In the genomic region with DNA sequence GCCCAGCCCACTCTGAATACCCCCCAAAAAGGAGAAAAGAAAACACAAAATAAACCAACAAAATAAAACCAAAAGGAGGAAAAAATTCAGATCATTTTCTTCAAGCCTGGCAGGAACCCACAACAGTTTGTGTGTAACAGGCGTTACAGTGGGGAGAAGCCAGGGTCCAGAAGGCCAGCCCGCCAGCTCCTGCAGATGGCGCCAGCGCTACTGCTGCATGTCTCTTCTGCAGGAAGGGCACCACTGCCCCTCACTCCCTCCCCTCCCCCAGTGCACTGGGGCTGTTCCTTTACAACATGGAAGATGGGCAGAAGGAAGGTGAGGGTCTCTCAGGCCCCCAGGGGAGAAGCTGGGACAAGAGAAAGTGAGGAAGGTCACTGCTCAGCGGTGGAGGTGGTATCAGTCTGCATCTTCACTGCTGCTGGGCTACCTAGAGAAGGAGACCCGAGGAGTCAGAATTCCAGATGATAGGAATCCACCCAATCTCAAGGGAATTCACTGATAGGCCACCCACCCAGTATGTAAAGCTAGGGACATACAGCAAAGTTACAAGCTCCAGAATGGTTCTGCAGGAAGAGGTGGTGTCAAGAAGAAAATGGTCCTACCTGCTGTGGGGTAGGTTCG, we compare ENCODE assay signal across 8 cellular contexts. TPM values are rescaled to one million over a fixed set of nuclear protein-coding genes. Genes with fewer than 3 reads are reported as not detected.
DNase-seq lines count a peak whose midpoint lies in the region; ATAC-seq and TF ChIP-seq lines count a peak whose summit lies in the region.

No MANE protein-coding gene starts in this region.

- peak overlapping the region; percentile 64 for H3K27ac Mint-ChIP-seq in central memory CD8-positive, alpha-beta T cell (ENCODE audit: low read depth)
- H3K27ac Mint-ChIP-seq in naive thymus-derived CD8-positive, alpha-beta T cell, result peak overlapping the region in 9 of 10 donors; percentile 60 to 99 (median 82)

- no peaks in the 10 kb centered on the region for H3K27me3 ChIP-seq in SJSA1 (replicated peaks)
- no peaks in the 10 kb centered on the region for H3K27me3 ChIP-seq in gastroesophageal sphincter

- peak in 1 of 4 experiments; percentile 41 for TF ChIP-seq CTCF in gastroesophageal sphincter (IDR thresholded peaks at IDR 0.05)

- WGBS in gastroesophageal sphincter (ENCODE audit: low coverage in 1 of 2), 2 donors, result 68 to 80% methylated on average over 1 to 2 of the region's 7 CpGs

- DNase-seq in DMS53 (lab: John Stamatoyannopoulos, UW) (peak; percentile 88), HUDEP-2 (lab: John Stamatoyannopoulos, UW; ENCODE audit: unreplicated experiment in 76 of 76) (peak in 43 of 76 experiments; percentile 3 to 60 (median 24)), SJSA1 (ENCODE audit: low read depth in 1 of 2, low spot score in 2 of 2) (peak; percentile 39 to 72)
- DNase-seq in central memory CD8-positive, alpha-beta T cell (ENCODE audit: low spot score in 2 of 2), result no peak
- peak in 3 of 10 donors; percentile 13 to 26 (median 20) for DNase-seq in naive thymus-derived CD8-positive, alpha-beta T cell

- peaks cover 37% of the 10 kb centered on the region for H3K4me1 Mint-ChIP-seq in central memory CD8-positive, alpha-beta T cell
- peaks cover 24 to 45% (median 37%) of the 10 kb centered on the region in 4 donors for H3K4me1 Mint-ChIP-seq in naive thymus-derived CD8-positive, alpha-beta T cell

- H3K27ac ChIP-seq in SJSA1 (no peak overlapping the region), gastroesophageal sphincter (no peak overlapping the region)

- H3K36me3 ChIP-seq in SJSA1, result peaks cover 95% of the 10 kb centered on the region
- H3K36me3 ChIP-seq in gastroesophageal sphincter, result peaks cover 0 to 76% of the 10 kb centered on the region in 2 donors

- POLR2A ChIA-PET in naive thymus-derived CD8-positive, alpha-beta T cell (lab: Charles Lee), result interaction anchor here (0.5 to 1.3 kb wide), 5 partner anchors 13 to 41 kb away, joined by 3 to 4 read pairs (median 3); no protein-coding TSS in a partner anchor

- H3K36me3 Mint-ChIP-seq in central memory CD8-positive, alpha-beta T cell (ENCODE audit: insufficient read depth), result peaks cover 68% of the 10 kb centered on the region
- H3K36me3 Mint-ChIP-seq in naive thymus-derived CD8-positive, alpha-beta T cell, result peaks cover 0 to 79% (median 20%) of the 10 kb centered on the region in 3 donors

- H3K4me1 ChIP-seq in SJSA1 (replicated peaks) (peaks cover 16% of the 10 kb centered on the region), gastroesophageal sphincter (peaks cover 0 to 29% (median 0%) of the 10 kb centered on the region in 3 donors)

- H3K9me3 ChIP-seq in SJSA1 (replicated peaks) (no peaks in the 10 kb centered on the region), gastroesophageal sphincter (no peaks in the 10 kb centered on the region)

- no peak for ATAC-seq in central memory CD8-positive, alpha-beta T cell (replicated peaks; ENCODE audit: extremely low read depth, poor library complexity, severe bottlenecking)
- ATAC-seq in naive thymus-derived CD8-positive, alpha-beta T cell, result no peak
- ATAC-seq in HG03135 (IDR thresholded peaks at IDR 0.05; ENCODE audit: unreplicated experiment), result no peak
- ATAC-seq in HG02852 (IDR thresholded peaks at IDR 0.05; ENCODE audit: unreplicated experiment), result no peak
- ATAC-seq in gastroesophageal sphincter, result no peak

- no peak for TF ChIP-seq EP300 in gastroesophageal sphincter (IDR thresholded peaks at IDR 0.05)

- H3K4me3 Mint-ChIP-seq in central memory CD8-positive, alpha-beta T cell, result peak overlapping the region; percentile 99
- peak overlapping the region in 4 of 10 donors; percentile 40 to 100 (median 83) for H3K4me3 Mint-ChIP-seq in naive thymus-derived CD8-positive, alpha-beta T cell

- no peaks in the 10 kb centered on the region for H3K27me3 Mint-ChIP-seq in central memory CD8-positive, alpha-beta T cell
- H3K27me3 Mint-ChIP-seq in naive thymus-derived CD8-positive, alpha-beta T cell, result no peaks in the 10 kb centered on the region

- H3K4me3 ChIP-seq in SJSA1 (no peak overlapping the region), gastroesophageal sphincter (no peak overlapping the region)

- H3K9me3 Mint-ChIP-seq in central memory CD8-positive, alpha-beta T cell, result no peaks in the 10 kb centered on the region
- H3K9me3 Mint-ChIP-seq in naive thymus-derived CD8-positive, alpha-beta T cell, result no peaks in the 10 kb centered on the region

- no peak for TF ChIP-seq POLR2A in gastroesophageal sphincter (IDR thresholded peaks at IDR 0.05)

RNA-seq across cellular contexts. Expression of gene NOP2, which starts 2.3 kb away (rescaled TPM):
- total RNA-seq in SJSA1 (2014; rRNA removed; shearing (Covaris generic)), result 48.3 and 76.6 TPM in 2 replicates
- total RNA-seq in naive thymus-derived CD8-positive, alpha-beta T cell, result 100 to 1,000 TPM in 1 of 2 experiments, 10 to 100 TPM in 1; 99.2 to 104 TPM
- 10 to 100 TPM; 23.6 to 41.7 (median 24.7) TPM for polyA plus RNA-seq in naive thymus-derived CD8-positive, alpha-beta T cell
- 10 to 100 TPM; 22.5 to 49.8 (median 26.8) TPM for total RNA-seq in gastroesophageal sphincter

RNA-seq across cellular contexts. Expression of gene IFFO1, which starts 14.5 kb away (rescaled TPM):
- 12.1 and 14.9 TPM in 2 replicates for total RNA-seq in SJSA1 (2014; rRNA removed; shearing (Covaris generic))
- total RNA-seq in naive thymus-derived CD8-positive, alpha-beta T cell, result 10 to 100 TPM; 40.9 to 45.9 TPM
- polyA plus RNA-seq in naive thymus-derived CD8-positive, alpha-beta T cell, result 10 to 100 TPM in 1 of 3 donors, 1 to 10 TPM in 2; 3.7 to 10.8 (median 4.4) TPM
- 10 to 100 TPM; 16.9 to 27.4 (median 22.1) TPM for total RNA-seq in gastroesophageal sphincter

RNA-seq across cellular contexts. Expression of gene GAPDH, which starts 36.1 kb away (rescaled TPM):
- total RNA-seq in SJSA1 (2014; rRNA removed; shearing (Covaris generic)), result 5,440 and 7,155 TPM in 2 replicates
- 100 to 1,000 TPM; 355 to 363 TPM for total RNA-seq in naive thymus-derived CD8-positive, alpha-beta T cell
- polyA plus RNA-seq in naive thymus-derived CD8-positive, alpha-beta T cell, result 1,000 to 10,000 TPM; 1,014 to 1,110 (median 1,062) TPM
- 1,000 to 10,000 TPM; 1,868 to 3,239 (median 2,463) TPM for total RNA-seq in gastroesophageal sphincter

RNA-seq across cellular contexts. Expression of gene CHD4, which starts 36.8 kb away (rescaled TPM):
- 178 and 180 TPM in 2 replicates for total RNA-seq in SJSA1 (2014; rRNA removed; shearing (Covaris generic))
- 100 to 1,000 TPM; 296 to 308 TPM for total RNA-seq in naive thymus-derived CD8-positive, alpha-beta T cell
- polyA plus RNA-seq in naive thymus-derived CD8-positive, alpha-beta T cell, result 10 to 100 TPM; 31.4 to 57.3 (median 56.9) TPM
- total RNA-seq in gastroesophageal sphincter, result 100 to 1,000 TPM; 133 to 266 (median 219) TPM

Comparison
In these comparisons a context has a peak if more than half of its experiments do, and no peak if none do; other contexts are left out.
1. DNase-seq: peak in DMS53 (single experiment), HUDEP-2 (43 of 76) and SJSA1 (2 of 2); none in central memory CD8-positive, alpha-beta T cell (0 of 2).
2. RNA of gene GAPDH, which starts 36.1 kb away (total RNA-seq): 5,440 to 7,155 TPM in SJSA1 and 1,868 to 3,239 TPM in gastroesophageal sphincter; 355 to 363 TPM in naive thymus-derived CD8-positive, alpha-beta T cell; every median in the first group is over 4 times any median in the second.